In genomic region chr3:58800940-58801339, GRCh38 we compare ENCODE assay signal across 17 cellular contexts.
DNase-seq lines count a peak whose midpoint lies in the region; ATAC-seq and TF ChIP-seq lines count a peak whose summit lies in the region.
"Had no signal": no experiment of that assay in that cellular context is flagged by ENCODE, and none has a peak within 500 bp of the region (broad histone marks: within the 10 kb centered on the region; RNA-seq: fewer than 3 reads in every experiment).

No MANE protein-coding gene starts in this region.

- H4K20me1 ChIP-seq in mammary epithelial cell (ENCODE audit: insufficient read depth, low read length), result no peaks in the 10 kb centered on the region
- H4K20me1 ChIP-seq: BLaER1 treated with 17β-estradiol and CSF1 and Interleukin-3, amounts not matched to agents 10 nM and 100 nM had no signal

- H3K27me3 ChIP-seq in neutrophil (no peaks in the 10 kb centered on the region), mammary epithelial cell (ENCODE audit: insufficient read depth, low read length) (no peaks in the 10 kb centered on the region)
- H3K27me3 ChIP-seq: BLaER1 treated with 17β-estradiol and CSF1 and Interleukin-3, amounts not matched to agents 10 nM and 100 nM had no signal

- no peaks in the 10 kb centered on the region for H3K79me2 ChIP-seq in mammary epithelial cell (ENCODE audit: insufficient read depth, low read length)

- ATAC-seq in HG02642 (IDR thresholded peaks at IDR 0.05; ENCODE audit: poor library complexity, unreplicated experiment), result no peak

- H3K4me2 ChIP-seq in mammary epithelial cell (ENCODE audit: insufficient read depth, low read depth, low read length), result no peak overlapping the region
- H3K4me2 ChIP-seq: BLaER1 treated with 17β-estradiol and CSF1 and Interleukin-3, amounts not matched to agents 10 nM and 100 nM had no signal

- H3K4me3 ChIP-seq in neutrophil (ENCODE audit: low read depth in 1 of 2, low read length in 1 of 2) (no peak overlapping the region), mammary epithelial cell (replicated peaks in 1 of 3; ENCODE audit: insufficient read depth in 1 of 3, low read depth in 2 of 3, low read length in 3 of 3) (no peak overlapping the region)
- H3K4me3 ChIP-seq: BLaER1 treated with 17β-estradiol and CSF1 and Interleukin-3, amounts not matched to agents 10 nM and 100 nM; GM23248; HAP-1 had no signal

- intact Hi-C loops in mammary epithelial cell (cut with micrococcal nuclease), result no loop called here

- H3K36me3 ChIP-seq in neutrophil (no peaks in the 10 kb centered on the region), mammary epithelial cell (ENCODE audit: insufficient read depth, low read length) (no peaks in the 10 kb centered on the region)
- H3K36me3 ChIP-seq: HAP-1 had no signal

- WGBS in mammary epithelial cell (ENCODE audit: low coverage, missing lambda C conversion rate), result 98% methylated on average over 2 of the region's 3 CpGs

- H3K9ac ChIP-seq in mammary epithelial cell (ENCODE audit: insufficient read depth, low read length), result no peak overlapping the region
- H3K9ac ChIP-seq: BLaER1 treated with 17β-estradiol and CSF1 and Interleukin-3, amounts not matched to agents 10 nM and 100 nM; GM23248 had no signal

- no peak for TF ChIP-seq CTCF in neutrophil (IDR thresholded peaks at IDR 0.05)
- TF ChIP-seq CTCF in mammary epithelial cell (conservative IDR thresholded peaks at IDR 0.05 in 1 of 2, IDR thresholded peaks at IDR 0.05 in 1 of 2; ENCODE audit: extremely low read depth in 1 of 2, insufficient read depth in 1 of 2, low read depth in 1 of 2, low read length in 2 of 2), result no peak

- H3K4me1 ChIP-seq in neutrophil (ENCODE audit: control insufficient read depth in 1 of 2, insufficient read depth in 1 of 2, low read depth in 1 of 2, low read length in 1 of 2) (peaks cover 38 to 60% of the 10 kb centered on the region in 2 experiments), mammary epithelial cell (ENCODE audit: insufficient read depth, low read length) (no peaks in the 10 kb centered on the region)
- H3K4me1 ChIP-seq: BLaER1 treated with 17β-estradiol and CSF1 and Interleukin-3, amounts not matched to agents 10 nM and 100 nM; HAP-1 had no signal

- in situ Hi-C loops in mammary epithelial cell (cut with MboI; ENCODE audit: low sequenced_read_pairs in 2 of 2), result no loop called here

- dilution Hi-C loops in mammary epithelial cell (cut with HindIII; ENCODE audit: low sequenced_read_pairs), result no loop called here

- DNase-seq in NCI-H82 (lab: John Stamatoyannopoulos, UW) (peak; percentile 50), NCI-H82 treated with DMSO at 0.1 percent for 48 hours (lab: John Stamatoyannopoulos, UW; ENCODE audit: unreplicated experiment) (no peak), iris pigment epithelial cell (ENCODE audit: low read depth) (peak; percentile 1), mammary epithelial cell (no peak), NCI-H2029 treated with DMSO at 0.1 percent for 48 hours (lab: John Stamatoyannopoulos, UW) (no peak)
- DNase-seq: CD4-positive, CD25-positive, alpha-beta regulatory T cell; CD8-positive, alpha-beta memory T cell; COR-L47; DMS 273 treated with DMSO at 0.1 percent for 48 hours; DMS53; DND-41; EL; GM23248 had no signal

- H3K9me3 ChIP-seq in neutrophil, result no peaks in the 10 kb centered on the region
- H3K9me3 ChIP-seq in mammary epithelial cell (replicated peaks; ENCODE audit: insufficient read depth, low read length), result no peaks in the 10 kb centered on the region
- H3K9me3 ChIP-seq: HAP-1 had no signal

- H3K27ac ChIP-seq in neutrophil (peak overlapping the region; percentile 3), mammary epithelial cell (ENCODE audit: insufficient read depth, low read depth, low read length) (no peak overlapping the region)
- H3K27ac ChIP-seq: BLaER1 treated with 17β-estradiol and CSF1 and Interleukin-3, amounts not matched to agents 10 nM and 100 nM; GM23248 had no signal

- no peak overlapping the region for H2AFZ ChIP-seq in mammary epithelial cell (ENCODE audit: low read depth, low read length)
- H2AFZ ChIP-seq: GM23248 had no signal

- CTCF ChIA-PET in mammary epithelial cell (lab: Charles Lee; ENCODE audit: low non-redundant PET), result no interaction called here

- BruUV-seq in mammary epithelial cell (replicated peaks; lab: Mats Ljungman, UMichigan), result no TSS peak

Comparison
In these comparisons a context has a peak if more than half of its experiments do, and no peak if none do; other contexts are left out.
1. DNase-seq: peak in NCI-H82 (single experiment) and iris pigment epithelial cell (single experiment); none in NCI-H82 treated with DMSO at 0.1 percent for 48 hours (single experiment), mammary epithelial cell (single experiment) and NCI-H2029 treated with DMSO at 0.1 percent for 48 hours (single experiment).